In genomic region chr10:100395626-100396025, GRCh38 we compare ENCODE assay signal across 26 cellular contexts. TPM values are rescaled to one million over a fixed set of nuclear protein-coding genes. Genes with fewer than 3 reads are reported as not detected.
A peak's percentile ranks its signal among the peaks of the same experiment; 100 is the strongest.
DNase-seq lines count a peak whose midpoint lies in the region; ATAC-seq, FAIRE-seq and TF ChIP-seq lines count a peak whose summit lies in the region.
"Had no signal": no experiment of that assay in that cellular context is flagged by ENCODE, and none has a peak within 500 bp of the region (broad histone marks: within the 10 kb centered on the region; RNA-seq: fewer than 3 reads in every experiment).

No MANE protein-coding gene starts in this region.

- H3K36me3 ChIP-seq in HepG2 (replicated peaks in 1 of 2; ENCODE audit: control insufficient read depth in 1 of 2, insufficient read depth in 2 of 2, low read length in 2 of 2) = no peaks in the 10 kb centered on the region
- H3K36me3 ChIP-seq in right lobe of liver = no peaks in the 10 kb centered on the region
- H3K36me3 ChIP-seq: BE2C, BLaER1 had no signal

- H3K27ac ChIP-seq in HepG2 (ENCODE audit: extremely low read length, insufficient read depth, low read length) (no peak overlapping the region), right lobe of liver (no peak overlapping the region)
- H3K27ac ChIP-seq: 22Rv1, BLaER1 had no signal

- no peak overlapping the region for H3K4me3 Mint-ChIP-seq in activated T-helper 17 cell treated with anti-CD3 and anti-CD28 coated beads, Interleukin-2, amount 50 U/mL, for 72 hours
- H3K4me3 Mint-ChIP-seq: CD14-positive monocyte; CD4-positive, alpha-beta memory T cell; CD4-positive, CD25-positive, alpha-beta regulatory T cell; CD8-positive, alpha-beta memory T cell had no signal

- TF ChIP-seq POLR2A in HepG2 (IDR thresholded peaks at IDR 0.05; ENCODE audit: insufficient read depth in 1 of 2, low read depth in 2 of 2, low read length in 2 of 2) (no peak), right lobe of liver (IDR thresholded peaks at IDR 0.05) (no peak)

- CTCF ChIA-PET in HepG2 (lab: Yijun Ruan, JAX; ENCODE audit: low intra/inter-chr PET ratio, low total read pairs) = no interaction called here

- H3K79me2 ChIP-seq in HepG2 (ENCODE audit: insufficient read depth, low read length) = no peaks in the 10 kb centered on the region

- H3K27ac Mint-ChIP-seq in activated T-helper 17 cell treated with anti-CD3 and anti-CD28 coated beads, Interleukin-2, amount 50 U/mL, for 72 hours = peak overlapping the region; percentile 29
- H3K27ac Mint-ChIP-seq: CD14-positive monocyte; CD4-positive, alpha-beta memory T cell; CD4-positive, CD25-positive, alpha-beta regulatory T cell; CD8-positive, alpha-beta memory T cell had no signal

- BruUV-seq in HepG2 (replicated peaks; lab: Mats Ljungman, UMichigan) = no TSS peak

- H3K9me3 ChIP-seq in HepG2 (ENCODE audit: low read length) (no peaks in the 10 kb centered on the region), right lobe of liver (no peaks in the 10 kb centered on the region)
- H3K9me3 ChIP-seq: BE2C, BLaER1 had no signal

- no peak for FAIRE-seq in HepG2 (lab: Jason Lieb, UNC)
- FAIRE-seq: GM12878, GM12892, GM18507 had no signal

- DNase-seq in DMS53 (lab: John Stamatoyannopoulos, UW) (peak; percentile 16), DMS53 treated with DMSO at 0.1 percent for 48 hours (lab: John Stamatoyannopoulos, UW; ENCODE audit: unreplicated experiment) (no peak), HepG2 (ENCODE audit: low spot score) (peak; percentile 18), right lobe of liver (no peak), UCSD-AML1 (lab: John Stamatoyannopoulos, UW; ENCODE audit: unreplicated experiment) (no peak), OCI-M2 (lab: John Stamatoyannopoulos, UW; ENCODE audit: unreplicated experiment) (no peak)
- DNase-seq: ACHN; BE2C; C1 segment of cervical spinal cord; CD4-positive, alpha-beta memory T cell; CD4-positive, CD25-positive, alpha-beta regulatory T cell; CD8-positive, alpha-beta memory T cell; COR-L47; DMS 273 treated with DMSO at 0.1 percent for 48 hours; DMS153; DMS79; DND-41; EL; GDM1 had no signal

- H3K9ac ChIP-seq in HepG2 (ENCODE audit: insufficient read depth, low read depth, low read length) = no peak overlapping the region
- H3K9ac ChIP-seq: BLaER1 had no signal

- no peak overlapping the region for H3K4me3 ChIP-seq in HepG2 (replicated peaks in 1 of 3; ENCODE audit: insufficient read depth in 1 of 3, low read depth in 2 of 3, low read length in 3 of 3)
- no peak overlapping the region for H3K4me3 ChIP-seq in right lobe of liver
- H3K4me3 ChIP-seq: BLaER1, GM12878 had no signal

- TF ChIP-seq EP300 in HepG2 (IDR thresholded peaks at IDR 0.05; ENCODE audit: low read depth in 2 of 2, low read length in 2 of 2) = no peak
- TF ChIP-seq EP300 in HepG2 (CRISPR knock-in tag; IDR thresholded peaks at IDR 0.05; ENCODE audit: borderline replicate concordance) = no peak

- POLR2A ChIA-PET in HepG2 (lab: Yijun Ruan, JAX) = interaction anchor here (1.3 to 1.5 kb wide), 3 partner anchors 23 to 49 kb away, joined by 4 to 9 read pairs (median 6); partner anchors contain the start of gene SCD

- no peaks in the 10 kb centered on the region for H3K36me3 Mint-ChIP-seq in activated T-helper 17 cell treated with anti-CD3 and anti-CD28 coated beads, Interleukin-2, amount 50 U/mL, for 72 hours (ENCODE audit: low read depth)
- H3K36me3 Mint-ChIP-seq: CD14-positive monocyte; CD4-positive, alpha-beta memory T cell; CD4-positive, CD25-positive, alpha-beta regulatory T cell; CD8-positive, alpha-beta memory T cell had no signal

- no peaks in the 10 kb centered on the region for H3K27me3 ChIP-seq in HepG2 (ENCODE audit: control insufficient read depth in 1 of 2, insufficient read depth in 2 of 2, low read length in 2 of 2)
- no peaks in the 10 kb centered on the region for H3K27me3 ChIP-seq in right lobe of liver
- H3K27me3 ChIP-seq: BE2C, BLaER1 had no signal

- H3K4me1 Mint-ChIP-seq in activated T-helper 17 cell treated with anti-CD3 and anti-CD28 coated beads, Interleukin-2, amount 50 U/mL, for 72 hours = no peaks in the 10 kb centered on the region
- H3K4me1 Mint-ChIP-seq: CD14-positive monocyte had no signal

- intact Hi-C loops in HepG2 (cut with micrococcal nuclease; ENCODE audit: unreplicated experiment) (loop anchor here (2.0 kb wide), 1 partner anchor 77 kb away; no protein-coding TSS in a partner anchor), right lobe of liver (cut with DNase I) (no loop called here)

- H3K9me3 Mint-ChIP-seq in activated T-helper 17 cell treated with anti-CD3 and anti-CD28 coated beads, Interleukin-2, amount 50 U/mL, for 72 hours = no peaks in the 10 kb centered on the region
- H3K9me3 Mint-ChIP-seq: CD14-positive monocyte; CD4-positive, alpha-beta memory T cell; CD4-positive, CD25-positive, alpha-beta regulatory T cell; CD8-positive, alpha-beta memory T cell had no signal

- ATAC-seq in HepG2 = peak; percentile 44; the same call in 1 of the 3 replicates
- ATAC-seq in right lobe of liver = no peak
- no peak for ATAC-seq in activated T-helper 17 cell treated with anti-CD3 and anti-CD28 coated beads, Interleukin-2, amount 50 U/mL, for 72 hours (replicated peaks)
- ATAC-seq: GM12878 had no signal

- 53% methylated on average over 2 of the region's 2 CpGs for WGBS in HepG2 (ENCODE audit: low lambda C conversion rate)
- WGBS in right lobe of liver (ENCODE audit: insufficient coverage, low coverage, low lambda C conversion rate, missing lambda C conversion rate) = 47% methylated on average over 2 of the region's 2 CpGs

- no peak for TF ChIP-seq RAD21 in HepG2 (CRISPR knock-in tag; IDR thresholded peaks at IDR 0.05)

- no peak overlapping the region for H2AFZ ChIP-seq in HepG2 (ENCODE audit: low read length)

- TF ChIP-seq CTCF in HepG2 (CRISPR knock-in tag; IDR thresholded peaks at IDR 0.05) = no peak
- TF ChIP-seq CTCF in right lobe of liver (IDR thresholded peaks at IDR 0.05) = no peak

- no peaks in the 10 kb centered on the region for H4K20me1 ChIP-seq in HepG2 (ENCODE audit: insufficient read depth, low read length)
- H4K20me1 ChIP-seq: BLaER1 had no signal

- no peaks in the 10 kb centered on the region for H3K27me3 Mint-ChIP-seq in activated T-helper 17 cell treated with anti-CD3 and anti-CD28 coated beads, Interleukin-2, amount 50 U/mL, for 72 hours
- H3K27me3 Mint-ChIP-seq: CD4-positive, alpha-beta memory T cell; CD8-positive, alpha-beta memory T cell had no signal

- in situ Hi-C loops in HepG2 (cut with HindIII; ENCODE audit: extremely low pct_ligation_motif_present, low pct_unique_long_range_greater_than_20kb) = no loop called here

- H3K4me1 ChIP-seq in HepG2 (ENCODE audit: insufficient read depth, low read length) = peaks cover 48% of the 10 kb centered on the region
- peaks cover 0 to 11% (median 3%) of the 10 kb centered on the region in 4 donors for H3K4me1 ChIP-seq in right lobe of liver
- H3K4me1 ChIP-seq: BE2C, BLaER1 had no signal

- H3K4me2 ChIP-seq in HepG2 (ENCODE audit: low read depth, low read length) = no peak overlapping the region
- H3K4me2 ChIP-seq: BLaER1 had no signal

TF ChIP-seq in HepG2, 621 proteins besides CTCF, POLR2A, EP300 and RAD21:
- TF ChIP-seq FOXA3 (CRISPR knock-in tag; IDR thresholded peaks at IDR 0.05) (peak; percentile 43), SOX13 (IDR thresholded peaks at IDR 0.05) (no peak), SOX13 (CRISPR knock-in tag; conservative IDR thresholded peaks at IDR 0.05 in 1 of 2, IDR thresholded peaks at IDR 0.05 in 1 of 2) (0 out of 4 replicates have a peak, but pooled peaks of 1 of the 2 experiments have one; percentile 7), SAP130 (CRISPR knock-in tag; IDR thresholded peaks at IDR 0.05; ENCODE audit: low read depth) (peak; percentile 27; the same call in 1 of the 2 replicates), EZH2 (conservative IDR thresholded peaks at IDR 0.05; ENCODE audit: low read depth, low read length) (no peak), ADNP (CRISPR knock-in tag; IDR thresholded peaks at IDR 0.05) (no peak)

RNA-seq across cellular contexts. Expression of gene SCD, which starts 48.6 kb away (rescaled TPM):
- 338 and 492 TPM in 2 replicates for total RNA-seq in HepG2 (2016; rRNA removed; fragmentation: Illumina TruSeq; extraction: Trizol)
- 31.9 and 37.2 TPM in 2 replicates for total RNA-seq in HepG2 (2016; cell fraction: cytosol; rRNA removed; fragmentation: Illumina TruSeq; extraction: Trizol; ENCODE audit: low read depth)
- 303 and 473 TPM in 2 replicates for total RNA-seq in HepG2 (2016; cell fraction: insoluble cytoplasmic fraction; rRNA removed; fragmentation: Illumina TruSeq; extraction: Trizol)
- 175 and 195 TPM in 2 replicates for total RNA-seq in HepG2 (2016; cell fraction: membrane; rRNA removed; fragmentation: Illumina TruSeq; extraction: Trizol)
- 532 and 631 TPM in 2 replicates for total RNA-seq in HepG2 (2016; cell fraction: nucleus; rRNA removed; fragmentation: Illumina TruSeq; extraction: Trizol)
- 512 and 596 TPM in 2 replicates for polyA plus RNA-seq in HepG2 (2011; rRNA removed)
- 368 and 565 TPM in 2 replicates for polyA plus RNA-seq in HepG2 (2011; cell fraction: cytosol; rRNA removed)
- polyA plus RNA-seq in HepG2 (2011; cell fraction: nucleus; rRNA removed) = 147 and 228 TPM in 2 replicates
- polyA plus RNA-seq in HepG2 (2012) = 585 and 769 TPM in 2 replicates
- 36.1 and 38.4 TPM in 2 replicates for polyA plus RNA-seq in HepG2 (2016; cell fraction: cytosol; fragmentation: Illumina TruSeq; extraction: Trizol; ENCODE audit: low read depth)
- 315 and 357 TPM in 2 replicates for polyA plus RNA-seq in HepG2 (2016; cell fraction: insoluble cytoplasmic fraction; fragmentation: Illumina TruSeq; extraction: Trizol; ENCODE audit: low read depth)
- polyA plus RNA-seq in HepG2 (2016; cell fraction: membrane; fragmentation: Illumina TruSeq; extraction: Trizol; ENCODE audit: low read depth) = 107 and 124 TPM in 2 replicates
- 708 and 740 TPM in 2 replicates for polyA plus RNA-seq in HepG2 (2016; cell fraction: nucleus; fragmentation: Illumina TruSeq; extraction: Trizol; ENCODE audit: insufficient read depth, low read depth)
- polyA minus RNA-seq in HepG2 (2011; rRNA and poly(A)+ RNA removed; ENCODE audit: low replicate concordance) = 748 and 1,007 TPM in 2 replicates
- 527 and 633 TPM in 2 replicates for polyA minus RNA-seq in HepG2 (2011; cell fraction: cytosol; rRNA and poly(A)+ RNA removed)
- polyA minus RNA-seq in HepG2 (2011; cell fraction: nucleus; rRNA and poly(A)+ RNA removed) = 165 and 293 TPM in 2 replicates
- total RNA-seq in right lobe of liver = 100 to 1,000 TPM in 4 of 6 experiments, 10 to 100 TPM in 2; 38.3 to 599 (median 220) TPM
- total RNA-seq in activated T-helper 17 cell treated with anti-CD3 and anti-CD28 coated beads, Interleukin-2, amount 50 U/mL, for 72 hours = 100 to 1,000 TPM in 1 of 2 donors, 10 to 100 TPM in 1; 99.1 to 160 TPM

Comparison
In these comparisons a context has a peak if more than half of its experiments do, and no peak if none do; other contexts are left out.
1. DNase-seq: peak in DMS53 (single experiment) and HepG2 (single experiment); none in DMS53 treated with DMSO at 0.1 percent for 48 hours (single experiment), right lobe of liver (0 of 3), UCSD-AML1 (single experiment) and OCI-M2 (single experiment).